In the genomic region with DNA sequence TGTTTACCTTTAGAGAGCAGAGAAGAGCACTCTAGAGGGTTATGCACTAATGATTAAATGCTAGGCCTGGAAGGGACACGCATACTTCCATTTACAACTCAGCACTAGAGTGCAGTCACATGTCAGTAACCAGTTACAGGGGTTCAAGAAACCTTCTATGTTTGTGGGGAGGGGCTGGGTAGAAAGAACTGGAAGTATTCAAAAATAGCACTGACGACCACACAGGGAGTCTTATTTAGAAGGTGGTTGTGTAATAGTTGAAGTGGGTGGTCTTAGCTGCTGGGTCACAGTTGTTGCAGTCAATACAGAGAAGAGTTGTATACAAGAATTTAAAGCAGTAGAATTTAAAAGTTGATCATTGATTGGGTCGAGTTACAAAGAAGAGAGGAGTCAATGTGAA, we compare ENCODE assay signal across 19 cellular contexts.
"Had no signal": no experiment of that assay in that cellular context is flagged by ENCODE, and none has a peak within 500 bp of the region (broad histone marks: within the 10 kb centered on the region; RNA-seq: fewer than 3 reads in every experiment).

No MANE protein-coding gene starts in this region.

- H3K36me3 ChIP-seq: lower lobe of right lung, suprapubic skin, upper lobe of right lung had no signal

- ATAC-seq: activated T-cell treated with anti-CD3 and anti-CD28 coated beads, Interleukin-2, amount 50 U/mL, for 4 hours; lower lobe of right lung; naive thymus-derived CD4-positive, alpha-beta T cell; stimulated activated naive CD8-positive, alpha-beta T cell treated with anti-CD3 and anti-CD28 coated beads, Interleukin-15, Interleukin-2, amounts not matched to agents 100 U/mL and 50 U/mL, for 24 hours; T-helper 17 cell; upper lobe of right lung had no signal

- DNase-seq: activated CD4-positive, alpha-beta T cell treated with anti-CD3 and anti-CD28 coated beads, Interleukin-2, amount 50 U/mL, for 1 hour; activated CD4-positive, CD25-positive, alpha-beta regulatory T cell; activated gamma-delta T cell treated with Interleukin-2 at 50 U/mL for 16 hours; activated naive CD8-positive, alpha-beta T cell treated with anti-CD3 and anti-CD28 coated beads for 36 hours; activated T-cell treated with anti-CD3 and anti-CD28 coated beads, Interleukin-2, amount 50 U/mL, for 4 hours; cerebellar nuclear complex; dermis blood vessel endothelial cell; erythroblast; hypothalamus; lower lobe of right lung; naive thymus-derived CD4-positive, alpha-beta T cell; nucleus accumbens; sigmoid colon; stimulated activated CD4-positive, alpha-beta T cell treated with anti-CD3 and anti-CD28 coated beads, Interleukin-12 subunit alpha, Interleukin-12 subunit beta, amount 100 ng/mL, for 4 hours; stimulated activated CD4-positive, alpha-beta T cell treated with anti-CD3 and anti-CD28 coated beads, Interleukin-2, amount 100 ng/mL, for 48 hours; stimulated activated naive CD8-positive, alpha-beta T cell treated with anti-CD3 and anti-CD28 coated beads, Interleukin-15, Interleukin-2, amounts not matched to agents 100 U/mL and 50 U/mL, for 24 hours; T-helper 17 cell; upper lobe of right lung had no signal

- H3K27me3 ChIP-seq: sigmoid colon, suprapubic skin, upper lobe of right lung had no signal

- H3K4me3 ChIP-seq: lower lobe of right lung, sigmoid colon, suprapubic skin, upper lobe of right lung had no signal

- H3K4me1 ChIP-seq: sigmoid colon, suprapubic skin had no signal

- H3K9me3 ChIP-seq: lower lobe of right lung, sigmoid colon, suprapubic skin, upper lobe of right lung had no signal

- H3K27ac ChIP-seq: lower lobe of right lung, sigmoid colon, suprapubic skin, upper lobe of right lung had no signal
